8 cellular contexts compared by ENCODE assay signal in genomic region chr17:59154721-59155438, GRCh38. TPM values are rescaled to one million over a fixed set of nuclear protein-coding genes. Genes with fewer than 3 reads are reported as not detected.
DNase-seq lines count a peak whose midpoint lies in the region; ATAC-seq and TF ChIP-seq lines count a peak whose summit lies in the region.

TSS of gene SKA2 (minus strand) at chr17:59155186. CDS start at chr17:59155163, 23 bp downstream.

- peak within 1 kb of the TSS; percentile 95 for H3K4me3 ChIP-seq in osteoblast (ENCODE audit: insufficient read depth, low read length)
- peak within 1 kb of the TSS; percentile 82 for H3K4me3 ChIP-seq in thoracic aorta

- DNase-seq in DMS114 treated with DMSO at 0.1 percent for 48 hours (lab: John Stamatoyannopoulos, UW; ENCODE audit: unreplicated experiment) (peak; percentile 100), RPMI7951 (ENCODE audit: low read depth) (no peak), foreskin keratinocyte (peak in 1 of 2 donors; percentile 100), osteoblast (ENCODE audit: insufficient read length, low spot score, missing footprints) (peak; percentile 65), thoracic aorta (ENCODE audit: low spot score) (peak; percentile 92)
- peak; percentile 95 for DNase-seq in activated T-helper 9 cell treated with anti-CD3 and anti-CD28 coated beads, Interleukin-2, amount 50 U/mL, for 16 hours (ENCODE audit: low read depth)

- TF ChIP-seq CTCF in foreskin keratinocyte (conservative IDR thresholded peaks at IDR 0.05) (peak; percentile 15), osteoblast (IDR thresholded peaks at IDR 0.05; ENCODE audit: extremely low read depth, low read depth, low read length) (no peak), thoracic aorta (IDR thresholded peaks at IDR 0.05) (no peak)

- H3K9me3 ChIP-seq in osteoblast (ENCODE audit: low read depth, low read length) (no peaks in the 10 kb centered on the region), thoracic aorta (no peaks in the 10 kb centered on the region)

- H3K79me2 ChIP-seq in osteoblast (ENCODE audit: insufficient read depth, low read length): peaks cover 90% of the 10 kb centered on the region

- no peak for TF ChIP-seq RAD21 in Ishikawa (IDR thresholded peaks at IDR 0.05; ENCODE audit: low read depth)

- H3K4me1 ChIP-seq in foreskin keratinocyte (peaks cover 32% of the 10 kb centered on the region), osteoblast (ENCODE audit: insufficient read depth, low read length) (peaks cover 58% of the 10 kb centered on the region), thoracic aorta (ENCODE audit: control insufficient read depth in 1 of 2, low read depth in 2 of 2) (peaks cover 8 to 18% of the 10 kb centered on the region in 2 donors)

- ATAC-seq in GM21717 (IDR thresholded peaks at IDR 0.05; ENCODE audit: unreplicated experiment): peak; percentile 85
- peak; percentile 84 for ATAC-seq in foreskin keratinocyte
- peak; percentile 97 for ATAC-seq in thoracic aorta (ENCODE audit: insufficient number of reproducible peaks, low FRiP score, low read depth)

- H2AFZ ChIP-seq in osteoblast (ENCODE audit: low read length): peak within 1 kb of the TSS; percentile 97

- peak; percentile 12; the same call in 1 of the 2 replicates for TF ChIP-seq EP300 in Ishikawa (IDR thresholded peaks at IDR 0.05; ENCODE audit: borderline replicate concordance)

- H3K27me3 ChIP-seq in foreskin keratinocyte: no peaks in the 10 kb centered on the region
- H3K27me3 ChIP-seq in osteoblast (ENCODE audit: insufficient read depth, low read length): no peaks in the 10 kb centered on the region
- H3K27me3 ChIP-seq in thoracic aorta (replicated peaks; ENCODE audit: insufficient read depth): no peaks in the 10 kb centered on the region

- H4K20me1 ChIP-seq in osteoblast (ENCODE audit: insufficient read depth, low read length): no peaks in the 10 kb centered on the region

- peak within 1 kb of the TSS; percentile 90 for H3K27ac ChIP-seq in foreskin keratinocyte
- peak within 1 kb of the TSS; percentile 89 for H3K27ac ChIP-seq in osteoblast (ENCODE audit: low read depth, low read length)
- peak within 1 kb of the TSS; percentile 72 to 86 for H3K27ac ChIP-seq in thoracic aorta

- no peaks in the 10 kb centered on the region for H3K36me3 ChIP-seq in osteoblast (ENCODE audit: insufficient read depth, low read length)
- no peaks in the 10 kb centered on the region for H3K36me3 ChIP-seq in thoracic aorta

- peak within 1 kb of the TSS; percentile 90 for H3K4me2 ChIP-seq in osteoblast (ENCODE audit: insufficient read depth, low read length)

TF ChIP-seq in Ishikawa, 13 proteins besides CTCF, POLR2A, EP300 and RAD21:
- TF ChIP-seq USF1 (IDR thresholded peaks at IDR 0.05): no peak
- TF ChIP-seq ZBTB7A (IDR thresholded peaks at IDR 0.05; ENCODE audit: low read depth): no peak
- peak; percentile 21; the same call in 1 of the 2 replicates for TF ChIP-seq MAX (IDR thresholded peaks at IDR 0.05)
- no peak for TF ChIP-seq FOXM1 (IDR thresholded peaks at IDR 0.05; ENCODE audit: borderline replicate concordance, low read depth)
- 0 out of 2 replicates have a peak, but pooled peaks have one; percentile 13 for TF ChIP-seq EGR1 (IDR thresholded peaks at IDR 0.05)
- TF ChIP-seq TCF12 (IDR thresholded peaks at IDR 0.05; ENCODE audit: low read depth): peak; percentile 58
- peak; percentile 92 for TF ChIP-seq YY1 (IDR thresholded peaks at IDR 0.05; ENCODE audit: low read depth)
- peak; percentile 98 for TF ChIP-seq TEAD4 (IDR thresholded peaks at IDR 0.05)
- no peak for TF ChIP-seq REST (IDR thresholded peaks at IDR 0.05; ENCODE audit: low read depth)
- no peak; the same call in 1 of the 2 replicates for TF ChIP-seq CREB1 (IDR thresholded peaks at IDR 0.05; ENCODE audit: low read depth)
- no peak for TF ChIP-seq CEBPB (IDR thresholded peaks at IDR 0.05)
- peak; percentile 82 for TF ChIP-seq TAF1 (IDR thresholded peaks at IDR 0.05; ENCODE audit: low read depth)
- TF ChIP-seq NFIC (IDR thresholded peaks at IDR 0.05): no peak

RNA-seq across cellular contexts. Expression of gene SKA2, which starts in this region (rescaled TPM):
- 120 and 147 TPM in 2 replicates for total RNA-seq in RPMI7951 (2014; rRNA removed; shearing (Covaris generic))
- total RNA-seq in foreskin keratinocyte (104 and 125 TPM in 2 replicates), osteoblast (22.4 and 32.6 TPM in 2 replicates), thoracic aorta (10 to 100 TPM; 28.4 to 39.2 TPM)
- polyA plus RNA-seq in foreskin keratinocyte: 122 and 144 TPM in 2 replicates
